In genomic region chr4:76960014-76960413, GRCh38 we compare ENCODE assay signal across 10 cellular contexts. TPM values are rescaled to one million over a fixed set of nuclear protein-coding genes. Genes with fewer than 3 reads are reported as not detected.
DNase-seq lines count a peak whose midpoint lies in the region; ATAC-seq and TF ChIP-seq lines count a peak whose summit lies in the region.
"Had no signal": no experiment of that assay in that cellular context is flagged by ENCODE, and none has a peak within 500 bp of the region (broad histone marks: within the 10 kb centered on the region; RNA-seq: fewer than 3 reads in every experiment).

No MANE protein-coding gene starts in this region.

- peak overlapping the region; percentile 68 for H3K27ac Mint-ChIP-seq in activated T-cell treated with anti-CD3 and anti-CD28 coated beads, Interleukin-2, amount 50 U/mL, for 24 hours
- no peak overlapping the region for H3K27ac Mint-ChIP-seq in T-helper 2 cell treated with Interferon-gamma antibody and Interleukin-4, amounts not matched to agents 5 μg/mL and 100 μg/mL, for 36 hours
- peak overlapping the region; percentile 42 for H3K27ac Mint-ChIP-seq in stimulated activated naive CD8-positive, alpha-beta T cell treated with anti-CD3 and anti-CD28 coated beads, Interleukin-15, Interleukin-2, amounts not matched to agents 100 ng/mL and 50 ng/mL, for 24 hours
- no peak overlapping the region for H3K27ac Mint-ChIP-seq in effector memory CD8-positive, alpha-beta T cell

- intact Hi-C loops in adrenal gland (cut with DNase I): no loop called here

- H3K9me3 Mint-ChIP-seq in activated T-cell treated with anti-CD3 and anti-CD28 coated beads, Interleukin-2, amount 50 U/mL, for 24 hours: no peaks in the 10 kb centered on the region
- peaks cover 4% of the 10 kb centered on the region for H3K9me3 Mint-ChIP-seq in T-helper 2 cell treated with Interferon-gamma antibody and Interleukin-4, amounts not matched to agents 5 μg/mL and 100 μg/mL, for 36 hours
- H3K9me3 Mint-ChIP-seq in stimulated activated naive CD8-positive, alpha-beta T cell treated with anti-CD3 and anti-CD28 coated beads, Interleukin-15, Interleukin-2, amounts not matched to agents 100 ng/mL and 50 ng/mL, for 24 hours: peaks cover 2% of the 10 kb centered on the region
- peaks cover 0 to 1% of the 10 kb centered on the region in 2 donors for H3K9me3 Mint-ChIP-seq in effector memory CD8-positive, alpha-beta T cell

- peak; percentile 71 for ATAC-seq in HG02763 (IDR thresholded peaks at IDR 0.05; ENCODE audit: unreplicated experiment)
- ATAC-seq in effector memory CD8-positive, alpha-beta T cell (replicated peaks): no peak

- no peak for TF ChIP-seq CTCF in adrenal gland (IDR thresholded peaks at IDR 0.05)

- peaks cover 25% of the 10 kb centered on the region for H3K4me1 Mint-ChIP-seq in activated T-cell treated with anti-CD3 and anti-CD28 coated beads, Interleukin-2, amount 50 U/mL, for 24 hours (ENCODE audit: low read depth)
- H3K4me1 Mint-ChIP-seq in T-helper 2 cell treated with Interferon-gamma antibody and Interleukin-4, amounts not matched to agents 5 μg/mL and 100 μg/mL, for 36 hours (ENCODE audit: low read depth): peaks cover 7% of the 10 kb centered on the region
- H3K4me1 Mint-ChIP-seq in stimulated activated naive CD8-positive, alpha-beta T cell treated with anti-CD3 and anti-CD28 coated beads, Interleukin-15, Interleukin-2, amounts not matched to agents 100 ng/mL and 50 ng/mL, for 24 hours (ENCODE audit: low read depth): peaks cover 35% of the 10 kb centered on the region
- peaks cover 7 to 29% of the 10 kb centered on the region in 2 donors for H3K4me1 Mint-ChIP-seq in effector memory CD8-positive, alpha-beta T cell (ENCODE audit: low read depth in 2 of 2)

- DNase-seq in activated T-cell treated with anti-CD3 and anti-CD28 coated beads, Interleukin-2, amount 50 U/mL, for 24 hours: no peak
- no peak for DNase-seq in activated T-cell treated with anti-CD3 and anti-CD28 coated beads, Interleukin-2, amount 50 U/mL, for 48 hours
- DNase-seq in T-helper 2 cell treated with Interferon-gamma antibody and Interleukin-4, amounts not matched to agents 5 μg/mL and 100 μg/mL, for 36 hours (ENCODE audit: low spot score): peak; percentile 26
- no peak for DNase-seq in adrenal gland
- DNase-seq in effector memory CD8-positive, alpha-beta T cell: no peak
- DNase-seq in activated gamma-delta T cell treated with Interleukin-2 at 50 U/mL for 16 hours: no peak
- DNase-seq: ACHN had no signal

- no peaks in the 10 kb centered on the region for H3K36me3 ChIP-seq in adrenal gland (replicated peaks in 1 of 2)

- WGBS in adrenal gland, 4 donors: 90 to 93% (median 91%) methylated on average over 4 of the region's 4 CpGs

- peaks cover 5% of the 10 kb centered on the region for H3K36me3 Mint-ChIP-seq in activated T-cell treated with anti-CD3 and anti-CD28 coated beads, Interleukin-2, amount 50 U/mL, for 24 hours (ENCODE audit: low read depth)
- no peaks in the 10 kb centered on the region for H3K36me3 Mint-ChIP-seq in T-helper 2 cell treated with Interferon-gamma antibody and Interleukin-4, amounts not matched to agents 5 μg/mL and 100 μg/mL, for 36 hours (ENCODE audit: low read depth)
- H3K36me3 Mint-ChIP-seq in stimulated activated naive CD8-positive, alpha-beta T cell treated with anti-CD3 and anti-CD28 coated beads, Interleukin-15, Interleukin-2, amounts not matched to agents 100 ng/mL and 50 ng/mL, for 24 hours (ENCODE audit: low read depth): peaks cover 27% of the 10 kb centered on the region
- peaks cover 11% of the 10 kb centered on the region for H3K36me3 Mint-ChIP-seq in effector memory CD8-positive, alpha-beta T cell (ENCODE audit: insufficient read depth)

- no peaks in the 10 kb centered on the region for H3K27me3 Mint-ChIP-seq in activated T-cell treated with anti-CD3 and anti-CD28 coated beads, Interleukin-2, amount 50 U/mL, for 24 hours
- H3K27me3 Mint-ChIP-seq in T-helper 2 cell treated with Interferon-gamma antibody and Interleukin-4, amounts not matched to agents 5 μg/mL and 100 μg/mL, for 36 hours (ENCODE audit: low read depth): peaks cover 53% of the 10 kb centered on the region
- no peaks in the 10 kb centered on the region for H3K27me3 Mint-ChIP-seq in stimulated activated naive CD8-positive, alpha-beta T cell treated with anti-CD3 and anti-CD28 coated beads, Interleukin-15, Interleukin-2, amounts not matched to agents 100 ng/mL and 50 ng/mL, for 24 hours
- no peaks in the 10 kb centered on the region for H3K27me3 Mint-ChIP-seq in effector memory CD8-positive, alpha-beta T cell

- no peaks in the 10 kb centered on the region for H3K27me3 ChIP-seq in adrenal gland

- no peak overlapping the region for H3K4me3 ChIP-seq in adrenal gland

- no peaks in the 10 kb centered on the region for H3K9me3 ChIP-seq in adrenal gland (replicated peaks in 1 of 3)

- no peak for TF ChIP-seq POLR2A in adrenal gland (IDR thresholded peaks at IDR 0.05)

- no peaks in the 10 kb centered on the region for H3K4me1 ChIP-seq in adrenal gland (replicated peaks in 1 of 2)

- H3K4me3 Mint-ChIP-seq in activated T-cell treated with anti-CD3 and anti-CD28 coated beads, Interleukin-2, amount 50 U/mL, for 24 hours: no peak overlapping the region
- no peak overlapping the region for H3K4me3 Mint-ChIP-seq in T-helper 2 cell treated with Interferon-gamma antibody and Interleukin-4, amounts not matched to agents 5 μg/mL and 100 μg/mL, for 36 hours
- peak overlapping the region; percentile 27 for H3K4me3 Mint-ChIP-seq in stimulated activated naive CD8-positive, alpha-beta T cell treated with anti-CD3 and anti-CD28 coated beads, Interleukin-15, Interleukin-2, amounts not matched to agents 100 ng/mL and 50 ng/mL, for 24 hours
- no peak overlapping the region for H3K4me3 Mint-ChIP-seq in effector memory CD8-positive, alpha-beta T cell

- no peak overlapping the region for H3K27ac ChIP-seq in adrenal gland
- H3K27ac ChIP-seq: KMS-11 had no signal

RNA-seq across cellular contexts. Expression of gene SEPTIN11, which starts 10.5 kb away (rescaled TPM):
- 10 to 100 TPM; 24.0 to 49.1 (median 32.4) TPM for total RNA-seq in adrenal gland
- 10 to 100 TPM; 12.5 to 31.5 (median 30.7) TPM for polyA plus RNA-seq in adrenal gland

Comparison
In these comparisons a context has a peak if more than half of its experiments do, and no peak if none do; other contexts are left out.
1. H3K27ac Mint-ChIP-seq: peak in activated T-cell treated with anti-CD3 and anti-CD28 coated beads, Interleukin-2, amount 50 U/mL, for 24 hours (single experiment) and stimulated activated naive CD8-positive, alpha-beta T cell treated with anti-CD3 and anti-CD28 coated beads, Interleukin-15, Interleukin-2, amounts not matched to agents 100 ng/mL and 50 ng/mL, for 24 hours (single experiment); none in T-helper 2 cell treated with Interferon-gamma antibody and Interleukin-4, amounts not matched to agents 5 μg/mL and 100 μg/mL, for 36 hours (single experiment) and effector memory CD8-positive, alpha-beta T cell (0 of 2).